In genomic region chr15:29813009-29813408, GRCh38 we compare ENCODE assay signal across 34 cellular contexts. TPM values are rescaled to one million over a fixed set of nuclear protein-coding genes. Genes with fewer than 3 reads are reported as not detected.
DNase-seq lines count a peak whose midpoint lies in the region; ATAC-seq, FAIRE-seq and TF ChIP-seq lines count a peak whose summit lies in the region.
"Had no signal": no experiment of that assay in that cellular context is flagged by ENCODE, and none has a peak within 500 bp of the region (broad histone marks: within the 10 kb centered on the region; RNA-seq: fewer than 3 reads in every experiment).

No MANE protein-coding gene starts in this region.

- H3K36me3 Mint-ChIP-seq in astrocyte (ENCODE audit: low read depth, unreplicated experiment) (no peaks in the 10 kb centered on the region), nephron (ENCODE audit: low read depth) (peaks cover 30% of the 10 kb centered on the region)
- H3K36me3 Mint-ChIP-seq: immature natural killer cell had no signal

- no peak overlapping the region for H3K9ac ChIP-seq in astrocyte (ENCODE audit: low read length)
- H3K9ac ChIP-seq: BLaER1 treated with 17β-estradiol and CSF1 and Interleukin-3, amounts not matched to agents 10 nM and 100 nM; KMS-11 had no signal

- peak overlapping the region; percentile 2 for H3K27ac ChIP-seq in astrocyte (ENCODE audit: low read depth, low read length)
- H3K27ac ChIP-seq: BLaER1 treated with 17β-estradiol and CSF1 and Interleukin-3, amounts not matched to agents 10 nM and 100 nM; brain microvascular endothelial cell; KMS-11; pancreas; vagina had no signal

- H3K27me3 ChIP-seq in astrocyte (ENCODE audit: insufficient read depth, low read length): no peaks in the 10 kb centered on the region
- H3K27me3 ChIP-seq: brain microvascular endothelial cell, dorsolateral prefrontal cortex, pancreas, vagina had no signal

- H3K4me2 ChIP-seq in astrocyte (ENCODE audit: low read length): peak overlapping the region; percentile 42
- H3K4me2 ChIP-seq: BLaER1 treated with 17β-estradiol and CSF1 and Interleukin-3, amounts not matched to agents 10 nM and 100 nM; KMS-11 had no signal

- H3K4me1 Mint-ChIP-seq in astrocyte (ENCODE audit: low read depth, unreplicated experiment): peaks cover 53% of the 10 kb centered on the region
- peaks cover 48% of the 10 kb centered on the region for H3K4me1 Mint-ChIP-seq in nephron
- H3K4me1 Mint-ChIP-seq: activated B cell treated with CpG ODN at 0.5 μM for 24 hours; activated CD4-positive, alpha-beta T cell treated with anti-CD3 and anti-CD28 coated beads, Interleukin-2, amount 10 ng/mL, durations not matched to agents 7 days and 5 days; activated naive CD4-positive, alpha-beta T cell treated with anti-CD3 and anti-CD28 coated beads, Interleukin-2, amount 50 U/mL, for 24 hours; immature natural killer cell had no signal

- ATAC-seq in GM21576 (IDR thresholded peaks at IDR 0.05; ENCODE audit: unreplicated experiment) (no peak), GM18867 (IDR thresholded peaks at IDR 0.05; ENCODE audit: unreplicated experiment) (no peak), HG02840 (IDR thresholded peaks at IDR 0.05; ENCODE audit: low FRiP score, unreplicated experiment) (no peak)
- ATAC-seq: stimulated activated naive CD8-positive, alpha-beta T cell treated with anti-CD3 and anti-CD28 coated beads, Interleukin-15, Interleukin-2, amounts not matched to agents 100 U/mL and 50 U/mL, for 24 hours had no signal

- H2AFZ ChIP-seq in astrocyte (ENCODE audit: low read depth, low read length): no peak overlapping the region

- H3K27me3 Mint-ChIP-seq in astrocyte (ENCODE audit: low read depth, unreplicated experiment) (no peaks in the 10 kb centered on the region), nephron (ENCODE audit: low read depth) (no peaks in the 10 kb centered on the region)

- FAIRE-seq in astrocyte (lab: Jason Lieb, UNC): peak; percentile 70
- FAIRE-seq: GM12891, pancreas, RCC 7860 had no signal

- H4K20me1 ChIP-seq in astrocyte (ENCODE audit: insufficient read depth, low read length): peaks cover 99% of the 10 kb centered on the region

- H3K79me2 ChIP-seq in astrocyte (ENCODE audit: insufficient read depth, low read length): peaks cover 100% of the 10 kb centered on the region

- no peaks in the 10 kb centered on the region for H3K36me3 ChIP-seq in astrocyte (ENCODE audit: insufficient read depth, low read length)
- H3K36me3 ChIP-seq: BLaER1 treated with 17β-estradiol and CSF1 and Interleukin-3, amounts not matched to agents 10 nM and 100 nM; brain microvascular endothelial cell; pancreas; vagina had no signal

- no peaks in the 10 kb centered on the region for H3K9me3 ChIP-seq in astrocyte (ENCODE audit: insufficient read depth, low read depth, low read length)
- H3K9me3 ChIP-seq: pancreas, vagina had no signal

- DNase-seq in ELR (ENCODE audit: low read depth) (peak; percentile 62), LHCN-M2 (ENCODE audit: low read depth) (peak; percentile 31), astrocyte (ENCODE audit: low read depth) (peak; percentile 33), NCI-H82 (lab: John Stamatoyannopoulos, UW) (no peak)
- DNase-seq: activated B cell treated with CpG ODN at 0.5 μM for 24 hours; activated CD4-positive, alpha-beta T cell treated with anti-CD3 and anti-CD28 coated beads, Interleukin-2, amount 10 ng/mL, durations not matched to agents 7 days and 5 days; amniotic stem cell; DMS153; dorsolateral prefrontal cortex; immature natural killer cell; left colon; NCI-H1417 treated with DMSO at 0.1 percent for 48 hours; NCI-H2029 treated with DMSO at 0.1 percent for 48 hours; NCI-H2227 treated with DMSO at 0.1 percent for 48 hours; NCI-H526 treated with DMSO at 0.1 percent for 48 hours; pancreas; SIG-M5; stimulated activated CD4-positive, alpha-beta T cell treated with anti-CD3 and anti-CD28 coated beads, Interleukin-1b, Interleukin-23, amount 100 ng/mL, for 48 hours; stimulated activated naive CD8-positive, alpha-beta T cell treated with anti-CD3 and anti-CD28 coated beads, Interleukin-15, Interleukin-2, amounts not matched to agents 100 U/mL and 50 U/mL, for 24 hours; SW 1271; T-helper 9 cell had no signal

- TF ChIP-seq CTCF in astrocyte (IDR thresholded peaks at IDR 0.05; ENCODE audit: insufficient read depth, low read depth, low read length) (no peak), nephron (IDR thresholded peaks at IDR 0.05; ENCODE audit: unreplicated experiment in 3 of 3) (no peak)

- H3K4me1 ChIP-seq in astrocyte (ENCODE audit: insufficient read depth, low read length): peaks cover 28% of the 10 kb centered on the region
- H3K4me1 ChIP-seq: BLaER1 treated with 17β-estradiol and CSF1 and Interleukin-3, amounts not matched to agents 10 nM and 100 nM had no signal

- H3K9me3 Mint-ChIP-seq in astrocyte (ENCODE audit: unreplicated experiment) (no peaks in the 10 kb centered on the region), nephron (peaks cover 5% of the 10 kb centered on the region)
- H3K9me3 Mint-ChIP-seq: activated CD4-positive, alpha-beta T cell treated with anti-CD3 and anti-CD28 coated beads, Interleukin-2, amount 10 ng/mL, durations not matched to agents 7 days and 5 days had no signal

- no peak overlapping the region for H3K4me3 Mint-ChIP-seq in astrocyte (ENCODE audit: unreplicated experiment)
- peak overlapping the region in 2 of 3 experiments; percentile 29 to 39 for H3K4me3 Mint-ChIP-seq in nephron
- H3K4me3 Mint-ChIP-seq: activated B cell treated with CpG ODN at 0.5 μM for 24 hours; activated CD4-positive, alpha-beta T cell treated with anti-CD3 and anti-CD28 coated beads, Interleukin-2, amount 10 ng/mL, durations not matched to agents 7 days and 5 days; activated naive CD4-positive, alpha-beta T cell treated with anti-CD3 and anti-CD28 coated beads, Interleukin-2, amount 50 U/mL, for 24 hours; immature natural killer cell; neural crest cell had no signal

- H3K4me3 ChIP-seq in astrocyte (ENCODE audit: insufficient read depth, low read depth, low read length): no peak overlapping the region
- H3K4me3 ChIP-seq: BLaER1 treated with 17β-estradiol and CSF1 and Interleukin-3, amounts not matched to agents 10 nM and 100 nM; pancreas; vagina had no signal

- H3K27ac Mint-ChIP-seq in astrocyte (ENCODE audit: unreplicated experiment) (no peak overlapping the region), nephron (no peak overlapping the region)
- H3K27ac Mint-ChIP-seq: activated B cell treated with CpG ODN at 0.5 μM for 24 hours; activated CD4-positive, alpha-beta T cell treated with anti-CD3 and anti-CD28 coated beads, Interleukin-2, amount 10 ng/mL, durations not matched to agents 7 days and 5 days; activated naive CD4-positive, alpha-beta T cell treated with anti-CD3 and anti-CD28 coated beads, Interleukin-2, amount 50 U/mL, for 24 hours; immature natural killer cell had no signal

RNA-seq across cellular contexts. Expression of gene TJP1, which starts 9.3 kb away (rescaled TPM):
- total RNA-seq in LHCN-M2 (2014; rRNA removed) (34.9 and 40.4 TPM in 2 replicates), astrocyte (118 and 137 TPM in 2 replicates)
- 21.5 TPM for polyA plus RNA-seq in LHCN-M2 (2012)
- total RNA-seq: activated CD4-positive, alpha-beta T cell treated with anti-CD3 and anti-CD28 coated beads, Interleukin-2, amount 10 ng/mL, durations not matched to agents 7 days and 5 days; activated CD8-positive, alpha-beta memory T cell treated with anti-CD3 and anti-CD28 coated beads for 36 hours had no signal
- polyA plus RNA-seq: immature natural killer cell had no signal
